8 cellular contexts compared by ENCODE assay signal in the genomic region with DNA sequence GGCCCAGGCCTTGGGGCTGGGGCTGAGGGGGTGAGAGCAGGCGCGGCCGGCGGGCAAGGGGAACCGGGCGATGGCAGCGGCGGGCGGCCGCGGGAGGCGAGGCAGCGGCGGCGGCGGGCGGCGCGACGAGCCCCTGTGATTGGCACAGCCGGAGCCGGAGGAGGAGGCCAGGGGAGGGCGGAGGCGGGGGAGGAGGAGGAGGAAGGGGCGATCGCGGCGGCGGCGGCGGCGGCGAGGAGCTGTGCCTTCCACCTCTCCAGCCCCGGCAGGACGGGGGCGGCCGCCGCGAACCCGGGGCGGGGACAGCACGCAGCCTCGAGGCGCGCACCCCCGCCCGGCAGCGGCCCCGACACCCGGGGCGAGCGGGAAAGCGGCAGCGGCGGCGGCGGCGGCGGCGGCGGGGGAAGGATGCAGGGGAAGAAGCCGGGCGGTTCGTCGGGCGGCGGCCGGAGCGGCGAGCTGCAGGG. TPM values are rescaled to one million over a fixed set of nuclear protein-coding genes. Genes with fewer than 3 reads are reported as not detected.
DNase-seq lines count a peak whose midpoint lies in the region; ATAC-seq and TF ChIP-seq lines count a peak whose summit lies in the region.

A gene (plus strand): TSS at position 208 of the 467 bp plus-strand sequence.

- no CpG with 5 or more reads among the region's 70 CpGs for WGBS in neuronal stem cell (ENCODE audit: extremely low coverage in 2 of 2, insufficient read length in 2 of 2, insufficient replicate concordance in 1 of 2), 2 donors
- 0% methylated on average over 28 to 66 of the region's 70 CpGs for WGBS in testis, 2 donors

- H3K27me3 ChIP-seq in PC-9 (ENCODE audit: insufficient read depth, low read depth) (no peaks in the 10 kb centered on the region), foreskin keratinocyte (no peaks in the 10 kb centered on the region), neuronal stem cell (ENCODE audit: control insufficient read depth in 3 of 3, insufficient read depth in 3 of 3, low read depth in 1 of 3, low read length in 3 of 3) (peaks cover 0 to 57% (median 6%) of the 10 kb centered on the region in 3 experiments), testis (no peaks in the 10 kb centered on the region)

- DNase-seq in AG04449 (ENCODE audit: low read depth, low spot score) (no peak), PC-9 (peak; percentile 39 to 77), foreskin keratinocyte (no peak), neuronal stem cell (ENCODE audit: low spot score) (peak; percentile 64), testis (peak; percentile 77)
- peak; percentile 91 for DNase-seq in activated effector memory CD4-positive, alpha-beta T cell treated with anti-CD3 and anti-CD28 coated beads, Interleukin-2, amount 50 U/mL, for 16 hours

- H2AFZ ChIP-seq in PC-9 (peak within 1 kb of the TSS; percentile 93), neuronal stem cell (ENCODE audit: low read length) (peak within 1 kb of the TSS; percentile 95)

- ATAC-seq in GM18909 (IDR thresholded peaks at IDR 0.05; ENCODE audit: poor library complexity, unreplicated experiment) (peak; percentile 16), HG03175 (IDR thresholded peaks at IDR 0.05; ENCODE audit: unreplicated experiment) (peak; percentile 9), foreskin keratinocyte (peak; percentile 61)

- H3K27ac ChIP-seq in PC-9 (peak within 1 kb of the TSS; percentile 74), foreskin keratinocyte (peak within 1 kb of the TSS; percentile 94), neuronal stem cell (replicated peaks; ENCODE audit: low read length) (peak within 1 kb of the TSS; percentile 66), testis (peak within 1 kb of the TSS; percentile 90 to 95)

- no peak within 1 kb of the TSS for H2BK5ac ChIP-seq in neuronal stem cell (ENCODE audit: low read length)

- H3K9me3 ChIP-seq in PC-9 (ENCODE audit: insufficient read depth, low read depth), result no peaks in the 10 kb centered on the region
- H3K9me3 ChIP-seq in neuronal stem cell (replicated peaks in 1 of 2; ENCODE audit: control insufficient read depth in 2 of 2, insufficient read depth in 1 of 2, low read depth in 1 of 2, low read length in 2 of 2), result no peaks in the 10 kb centered on the region
- no peaks in the 10 kb centered on the region for H3K9me3 ChIP-seq in testis

- H3K36me3 ChIP-seq in PC-9 (ENCODE audit: low read depth), result peaks cover under 1% of the 10 kb centered on the region; the same call in 1 of the 2 replicates
- no peaks in the 10 kb centered on the region for H3K36me3 ChIP-seq in neuronal stem cell (replicated peaks in 1 of 2; ENCODE audit: control insufficient read depth in 2 of 2, insufficient read depth in 2 of 2, low read length in 2 of 2)
- H3K36me3 ChIP-seq in testis (ENCODE audit: low read depth, missing control alignments), result no peaks in the 10 kb centered on the region

- H3K9ac ChIP-seq in neuronal stem cell (ENCODE audit: low read depth, low read length, poor library complexity), result peak within 1 kb of the TSS; percentile 91

- no peak within 1 kb of the TSS for H3K14ac ChIP-seq in neuronal stem cell (ENCODE audit: low read length)

- H3K79me1 ChIP-seq in neuronal stem cell (ENCODE audit: low read depth, low read length), result no peaks in the 10 kb centered on the region

- intact Hi-C loops in PC-9 (cut with micrococcal nuclease; ENCODE audit: unreplicated experiment), result loop anchor here (1.0 to 10.0 kb wide), 5 partner anchors 121 to 796 kb away; no protein-coding TSS in a partner anchor
- intact Hi-C loops in testis (cut with DNase I; ENCODE audit: low total_unique reads), result loop anchor here (10.0 kb wide), 2 partner anchors 81 to 221 kb away; no protein-coding TSS in a partner anchor

- H2BK12ac ChIP-seq in neuronal stem cell (ENCODE audit: low read length), result peak within 1 kb of the TSS; percentile 1

- TF ChIP-seq CTCF in AG04449 (IDR thresholded peaks at IDR 0.05; ENCODE audit: insufficient read depth, low read length, missing control alignments), result no peak
- TF ChIP-seq CTCF in PC-9 (conservative IDR thresholded peaks at IDR 0.05), result no peak
- no peak for TF ChIP-seq CTCF in foreskin keratinocyte (conservative IDR thresholded peaks at IDR 0.05)
- no peak for TF ChIP-seq CTCF in testis (IDR thresholded peaks at IDR 0.05)

- H4K8ac ChIP-seq in neuronal stem cell (ENCODE audit: low read depth, low read length), result peak within 1 kb of the TSS; percentile 73

- peak within 1 kb of the TSS; percentile 63 for H3K4me3 ChIP-seq in AG04449 (ENCODE audit: low read depth, low read length)
- H3K4me3 ChIP-seq in PC-9, result peak within 1 kb of the TSS; percentile 86
- H3K4me3 ChIP-seq in neuronal stem cell (ENCODE audit: low read length in 2 of 2), result peak within 1 kb of the TSS; percentile 43 to 94
- H3K4me3 ChIP-seq in testis, result peak within 1 kb of the TSS; percentile 67 to 86

- no peak within 1 kb of the TSS for H2AK5ac ChIP-seq in neuronal stem cell (ENCODE audit: low read depth, low read length)

- peak within 1 kb of the TSS; percentile 50 for H2BK15ac ChIP-seq in neuronal stem cell (ENCODE audit: low read length)

- peaks cover 17% of the 10 kb centered on the region; the same call in 1 of the 2 replicates for H3F3A ChIP-seq in PC-9 (ENCODE audit: insufficient read depth, low read depth)

- no peaks in the 10 kb centered on the region for H4K20me1 ChIP-seq in PC-9 (ENCODE audit: insufficient read depth)

- H3K9me2 ChIP-seq in PC-9 (ENCODE audit: insufficient read depth), result 0 out of 2 replicates have a peak, but pooled peaks cover 4% of the 10 kb centered on the region

- H4K91ac ChIP-seq in neuronal stem cell (ENCODE audit: low read depth, low read length, poor library complexity), result no peak within 1 kb of the TSS

- H3K18ac ChIP-seq in neuronal stem cell (ENCODE audit: low read length), result peak within 1 kb of the TSS; percentile 98

- H3K4me2 ChIP-seq in PC-9 (peak within 1 kb of the TSS; percentile 97), neuronal stem cell (ENCODE audit: insufficient read depth, low read length, poor library complexity, severe bottlenecking) (peak within 1 kb of the TSS; percentile 91)

- peak within 1 kb of the TSS; percentile 81 for H3K4ac ChIP-seq in neuronal stem cell (ENCODE audit: low read length)

- no peak within 1 kb of the TSS for H2BK120ac ChIP-seq in neuronal stem cell (ENCODE audit: low read depth, low read length)

- TF ChIP-seq POLR2A in testis (IDR thresholded peaks at IDR 0.05), result no peak

- H3K23ac ChIP-seq in neuronal stem cell (ENCODE audit: low read depth, low read length, poor library complexity), result peak within 1 kb of the TSS; percentile 13

- no TSS peak for BruUV-seq in PC-9 (replicated peaks; lab: Mats Ljungman, UMichigan)

- CTCF ChIA-PET in AG04449 (lab: Yijun Ruan, JAX) (interaction anchor here (0.8 to 9.7 kb wide), 10 partner anchors 9 to 229 kb away, joined by 3 to 102 read pairs (median 4); no protein-coding TSS in a partner anchor), PC-9 (lab: Charles Lee) (interaction anchor here (0.6 to 1.0 kb wide), 9 partner anchors 14 to 513 kb away, joined by 3 to 6 read pairs (median 3); no protein-coding TSS in a partner anchor)

- H3K4me1 ChIP-seq in PC-9 (replicated peaks; ENCODE audit: insufficient read depth) (peaks cover 51% of the 10 kb centered on the region), foreskin keratinocyte (peaks cover 25% of the 10 kb centered on the region), neuronal stem cell (ENCODE audit: control insufficient read depth in 2 of 2, insufficient read depth in 1 of 2, low read depth in 1 of 2, low read length in 2 of 2) (peaks cover 0 to 8% of the 10 kb centered on the region in 2 donors), testis (peaks cover 20% of the 10 kb centered on the region)

- POLR2A ChIA-PET in AG04449 (lab: Yijun Ruan, JAX), result interaction anchor here (1.1 to 1.4 kb wide), 2 partner anchors 14 to 216 kb away, joined by 3 read pairs; no protein-coding TSS in a partner anchor
- POLR2A ChIA-PET in PC-9 (lab: Charles Lee; ENCODE audit: unreplicated experiment), result interaction anchor here (0.7 to 1.5 kb wide), 4 partner anchors 14 to 1688 kb away, joined by 4 to 18 read pairs (median 12); no protein-coding TSS in a partner anchor

- H3K79me2 ChIP-seq in PC-9 (ENCODE audit: low read depth), result peaks cover 55% of the 10 kb centered on the region

RNA-seq across cellular contexts. Expression of the gene that starts here (rescaled TPM):
- total RNA-seq in PC-9 (2021) (37.8 and 50.0 TPM in 2 replicates), foreskin keratinocyte (10.5 and 13.7 TPM in 2 replicates), testis (10 to 100 TPM; 76.3 to 77.2 TPM)
- polyA plus RNA-seq in foreskin keratinocyte (15.3 and 16.6 TPM in 2 replicates), testis (ENCODE audit: insufficient read depth, low read depth, low replicate concordance) (144 TPM)
- 10.1 TPM for polyA plus RNA-seq in neuronal stem cell (2013, experiment 1 of 2)
- 10.6 TPM for polyA plus RNA-seq in neuronal stem cell (2013, experiment 2 of 2)

Comparison
In these comparisons a context has a peak if more than half of its experiments do, and no peak if none do; other contexts are left out.
1. DNase-seq: peak in PC-9 (2 of 2), activated effector memory CD4-positive, alpha-beta T cell treated with anti-CD3 and anti-CD28 coated beads, Interleukin-2, amount 50 U/mL, for 16 hours (single experiment), neuronal stem cell (single experiment) and testis (single experiment); none in AG04449 (single experiment) and foreskin keratinocyte (0 of 2).
2. ATAC-seq: peak in every context shown above with its lines; median percentile 61 in foreskin keratinocyte; 16 in GM18909; 9 in HG03175.
3. Peak in every context shown above with its lines, with median percentiles within 50 percentile points of each other: H3K4me3 ChIP-seq and H3K27ac ChIP-seq.